18 cellular contexts compared by ENCODE assay signal in genomic region chr15:58293622-58294550, GRCh38.
DNase-seq lines count a peak whose midpoint lies in the region; ATAC-seq and TF ChIP-seq lines count a peak whose summit lies in the region.
"Had no signal": no experiment of that assay in that cellular context is flagged by ENCODE, and none has a peak within 500 bp of the region (broad histone marks: within the 10 kb centered on the region; RNA-seq: fewer than 3 reads in every experiment).

No MANE protein-coding gene starts in this region.

- no peaks in the 10 kb centered on the region for H3K9me3 Mint-ChIP-seq in Calu3 (ENCODE audit: low read depth, unreplicated experiment)
- H3K9me3 Mint-ChIP-seq in endodermal cell: peaks cover 10% of the 10 kb centered on the region
- H3K9me3 Mint-ChIP-seq: activated T-cell treated with anti-CD3 and anti-CD28 coated beads, Interleukin-2, amount 50 U/mL, for 24 hours had no signal

- H3K27me3 ChIP-seq in colonic mucosa (no peaks in the 10 kb centered on the region), endodermal cell (ENCODE audit: control insufficient read depth, insufficient read depth, low read length, poor library complexity, severe bottlenecking) (no peaks in the 10 kb centered on the region)
- H3K27me3 ChIP-seq: gastroesophageal sphincter had no signal

- TF ChIP-seq CTCF in Calu3 (IDR thresholded peaks at IDR 0.05; ENCODE audit: unreplicated experiment) (no peak), colonic mucosa (IDR thresholded peaks at IDR 0.05) (no peak), endodermal cell (conservative IDR thresholded peaks at IDR 0.05) (no peak)

- H3K4me1 Mint-ChIP-seq in Calu3 (ENCODE audit: low read depth, unreplicated experiment) (peaks cover 26% of the 10 kb centered on the region), endodermal cell (peaks cover 10% of the 10 kb centered on the region)
- H3K4me1 Mint-ChIP-seq: naive B cell had no signal

- H3K27ac ChIP-seq in colonic mucosa: no peak overlapping the region
- no peak overlapping the region for H3K27ac ChIP-seq in endodermal cell (ENCODE audit: low read depth, low read length)
- H3K27ac ChIP-seq: gastroesophageal sphincter, lower lobe of right lung, skin epidermis had no signal

- H3K4me1 ChIP-seq in colonic mucosa (no peaks in the 10 kb centered on the region), endodermal cell (ENCODE audit: control insufficient read depth, insufficient read depth, low read length) (no peaks in the 10 kb centered on the region)
- H3K4me1 ChIP-seq: gastroesophageal sphincter, lower lobe of right lung had no signal

- H3K4me3 ChIP-seq in colonic mucosa: no peak overlapping the region
- no peak overlapping the region for H3K4me3 ChIP-seq in endodermal cell (ENCODE audit: low read length)
- H3K4me3 ChIP-seq: gastroesophageal sphincter, lower lobe of right lung, skin epidermis had no signal

- no peaks in the 10 kb centered on the region for H3K9me3 ChIP-seq in colonic mucosa
- peaks cover 7% of the 10 kb centered on the region for H3K9me3 ChIP-seq in endodermal cell (ENCODE audit: control insufficient read depth, low read length)
- H3K9me3 ChIP-seq: gastroesophageal sphincter, lower lobe of right lung had no signal

- H3K36me3 Mint-ChIP-seq in Calu3 (ENCODE audit: insufficient read depth, unreplicated experiment) (no peaks in the 10 kb centered on the region), endodermal cell (ENCODE audit: low read depth) (no peaks in the 10 kb centered on the region)
- H3K36me3 Mint-ChIP-seq: naive B cell had no signal

- H3K36me3 ChIP-seq in colonic mucosa: no peaks in the 10 kb centered on the region
- no peaks in the 10 kb centered on the region for H3K36me3 ChIP-seq in endodermal cell (ENCODE audit: control insufficient read depth, insufficient read depth, low read length)
- H3K36me3 ChIP-seq: gastroesophageal sphincter, lower lobe of right lung had no signal

- intact Hi-C loops in Calu3 (cut with micrococcal nuclease; ENCODE audit: unreplicated experiment) (no loop called here), colonic mucosa (cut with DNase I) (no loop called here), left ventricle myocardium superior (cut with micrococcal nuclease) (no loop called here)

- H3K4me3 Mint-ChIP-seq in Calu3 (ENCODE audit: low read depth, unreplicated experiment): peak overlapping the region; percentile 2
- H3K4me3 Mint-ChIP-seq in endodermal cell: no peak overlapping the region
- H3K4me3 Mint-ChIP-seq: activated naive CD8-positive, alpha-beta T cell treated with anti-CD3 and anti-CD28 coated beads for 36 hours; activated T-cell treated with anti-CD3 and anti-CD28 coated beads, Interleukin-2, amount 50 U/mL, for 24 hours; CD8-positive, alpha-beta memory T cell; naive B cell had no signal

- ATAC-seq in GM18909 (IDR thresholded peaks at IDR 0.05; ENCODE audit: poor library complexity, unreplicated experiment) (no peak), left ventricle myocardium superior (no peak)
- ATAC-seq: gastroesophageal sphincter, lower lobe of right lung had no signal

- BruUV-seq in Calu3 (replicated peaks; lab: Mats Ljungman, UMichigan): no TSS peak

- no peak overlapping the region for H3K9ac ChIP-seq in colonic mucosa (ENCODE audit: low read depth in 2 of 2, low read length in 2 of 2)
- H3K9ac ChIP-seq in endodermal cell (ENCODE audit: extremely low read depth, low read length, poor library complexity, severe bottlenecking): no peak overlapping the region
- H3K9ac ChIP-seq: SK-N-SH had no signal

- WGBS in endodermal cell (ENCODE audit: insufficient coverage in 1 of 2, insufficient read length in 1 of 2), 2 experiments: 86 to 100% methylated on average over 1 to 8 of the region's 8 CpGs

- H3K27me3 Mint-ChIP-seq in Calu3 (ENCODE audit: unreplicated experiment): no peaks in the 10 kb centered on the region
- H3K27me3 Mint-ChIP-seq in endodermal cell (ENCODE audit: insufficient read depth): no peaks in the 10 kb centered on the region
- H3K27me3 Mint-ChIP-seq: activated naive CD8-positive, alpha-beta T cell treated with anti-CD3 and anti-CD28 coated beads for 36 hours; activated T-cell treated with anti-CD3 and anti-CD28 coated beads, Interleukin-2, amount 50 U/mL, for 24 hours had no signal

- peak overlapping the region; percentile 9 for H3K27ac Mint-ChIP-seq in Calu3 (ENCODE audit: unreplicated experiment)
- H3K27ac Mint-ChIP-seq in endodermal cell: no peak overlapping the region
- H3K27ac Mint-ChIP-seq: activated naive CD8-positive, alpha-beta T cell treated with anti-CD3 and anti-CD28 coated beads for 36 hours; activated T-cell treated with anti-CD3 and anti-CD28 coated beads, Interleukin-2, amount 50 U/mL, for 24 hours; naive B cell had no signal

- CTCF ChIA-PET in Calu3 (lab: Charles Lee): interaction anchor here (1.0 kb wide), 2 partner anchors 16 to 176 kb away, joined by 4 read pairs; no protein-coding TSS in a partner anchor

- DNase-seq in Calu3: peak; percentile 40
- DNase-seq in NCI-H1105 treated with DMSO at 0.1 percent for 48 hours (lab: John Stamatoyannopoulos, UW): peak; percentile 85
- DNase-seq in NCI-H510A treated with DMSO at 0.1 percent for 48 hours (lab: John Stamatoyannopoulos, UW): peak; percentile 95
- DNase-seq in colonic mucosa: peak; percentile 41
- DNase-seq in endodermal cell: no peak
- DNase-seq in activated effector memory CD4-positive, alpha-beta T cell treated with Interleukin-2 at 50 U/mL for 16 hours: no peak
- no peak for DNase-seq in left ventricle myocardium superior
- DNase-seq: activated CD4-positive, alpha-beta T cell treated with anti-CD3 and anti-CD28 coated beads, Interleukin-2, amount 50 U/mL, for 1 hour; activated naive CD8-positive, alpha-beta T cell treated with anti-CD3 and anti-CD28 coated beads for 36 hours; activated T-cell treated with anti-CD3 and anti-CD28 coated beads, Interleukin-2, amount 50 U/mL, for 24 hours; CD8-positive, alpha-beta memory T cell; dermis blood vessel endothelial cell; lower lobe of right lung; naive B cell; SK-N-SH had no signal

Comparison
In these comparisons a context has a peak if more than half of its experiments do, and no peak if none do; other contexts are left out.
1. DNase-seq: peak in Calu3 (single experiment), NCI-H1105 treated with DMSO at 0.1 percent for 48 hours (single experiment), NCI-H510A treated with DMSO at 0.1 percent for 48 hours (single experiment) and colonic mucosa (single experiment); none in endodermal cell (single experiment), activated effector memory CD4-positive, alpha-beta T cell treated with Interleukin-2 at 50 U/mL for 16 hours (single experiment) and left ventricle myocardium superior (single experiment).